8 cellular contexts compared by ENCODE assay signal in genomic region chrX:14528629-14529287, GRCh38.
A peak's percentile ranks its signal among the peaks of the same experiment; 100 is the strongest.
DNase-seq lines count a peak whose midpoint lies in the region; ATAC-seq and TF ChIP-seq lines count a peak whose summit lies in the region.

No MANE protein-coding gene starts in this region.

- no peak overlapping the region for H3K27ac ChIP-seq in iPS-20b (ENCODE audit: low read length)

- H3K9me3 ChIP-seq in iPS-20b (ENCODE audit: insufficient read depth, low read depth, low read length): no peaks in the 10 kb centered on the region

- no peaks in the 10 kb centered on the region; the same call in 1 of the 2 replicates for H3K4me1 ChIP-seq in iPS-20b (ENCODE audit: insufficient read depth, low read length)

- in situ Hi-C loops in astrocyte of the spinal cord (cut with HindIII; ENCODE audit: low sequenced_read_pairs): no loop called here

- peak; percentile 41 for TF ChIP-seq CTCF in astrocyte of the spinal cord (IDR thresholded peaks at IDR 0.05; ENCODE audit: low read depth, low read length)

- no peak overlapping the region for H3K4me3 ChIP-seq in astrocyte of the spinal cord (ENCODE audit: low read depth, low read length)
- peak overlapping the region; percentile 57; the same call in 1 of the 2 replicates for H3K4me3 ChIP-seq in iPS-20b (ENCODE audit: low read length)

- H3K36me3 ChIP-seq in iPS-20b (ENCODE audit: insufficient read depth, low read depth, low read length): no peaks in the 10 kb centered on the region

- DNase-seq in NCI-H510A treated with DMSO at 0.1 percent for 48 hours (lab: John Stamatoyannopoulos, UW): peak; percentile 56
- no peak for DNase-seq in NCI-H510A (lab: John Stamatoyannopoulos, UW)
- DNase-seq in KG1 (lab: John Stamatoyannopoulos, UW): peak; percentile 0
- DNase-seq in SHP77 treated with DMSO at 0.1 percent for 48 hours (lab: John Stamatoyannopoulos, UW): peak; percentile 4
- DNase-seq in astrocyte of the spinal cord (ENCODE audit: low read depth, low spot score): peak; percentile 62
- peak; percentile 17 to 45 for DNase-seq in stimulated activated CD4-positive, alpha-beta T cell treated with anti-CD3 and anti-CD28 coated beads, Interleukin-15, amount 100 ng/mL, for 48 hours (ENCODE audit: low read depth in 2 of 2)

- H3K27me3 ChIP-seq in iPS-20b (ENCODE audit: insufficient read depth, low read length): no peaks in the 10 kb centered on the region

- no peak overlapping the region for H3K9ac ChIP-seq in iPS-20b (ENCODE audit: low read depth, low read length)

- no peak for ATAC-seq in HG03135 (IDR thresholded peaks at IDR 0.05; ENCODE audit: unreplicated experiment)
